20 cellular contexts compared by ENCODE assay signal in the genomic region with DNA sequence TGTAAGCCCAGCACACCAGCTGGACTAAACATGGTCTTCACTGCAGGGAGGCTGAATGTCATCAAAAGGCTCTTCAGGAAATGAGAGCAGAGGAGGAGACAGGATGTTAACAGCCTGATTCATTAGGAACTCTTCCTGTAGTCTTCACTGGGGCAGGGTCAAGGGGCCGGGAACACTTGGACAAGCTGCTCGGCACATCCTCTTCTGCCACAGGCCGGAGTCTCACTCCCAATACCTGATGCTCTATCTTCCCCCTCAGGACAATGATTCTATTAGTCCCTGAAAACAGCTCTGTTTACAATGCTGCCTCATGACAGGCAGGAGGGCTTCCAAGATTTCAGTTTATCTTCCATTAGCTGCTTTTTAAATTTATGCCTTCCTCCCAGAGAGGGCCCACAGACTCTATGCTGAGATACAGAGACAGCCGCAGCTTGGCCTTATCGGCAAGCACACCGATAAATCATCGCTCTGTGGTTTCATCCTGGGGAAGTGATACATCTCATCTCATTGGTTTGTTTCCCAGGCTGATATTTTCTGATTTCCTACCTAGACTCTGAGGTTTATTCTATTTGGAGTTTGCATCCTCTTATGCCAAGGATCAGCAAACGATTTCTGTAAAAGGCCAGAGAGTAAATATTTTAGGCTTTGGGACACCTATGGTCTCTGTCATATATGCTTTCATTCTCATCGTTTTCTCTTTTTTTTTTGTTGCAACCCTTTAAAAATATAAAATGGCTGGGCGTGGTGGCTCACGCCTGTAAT.
DNase-seq lines count a peak whose midpoint lies in the region; ATAC-seq, FAIRE-seq and TF ChIP-seq lines count a peak whose summit lies in the region.
"Had no signal": no experiment of that assay in that cellular context is flagged by ENCODE, and none has a peak within 500 bp of the region (broad histone marks: within the 10 kb centered on the region; RNA-seq: fewer than 3 reads in every experiment).

No MANE protein-coding gene starts in this region.

- H3K27me3 Mint-ChIP-seq in mesothelial cell of epicardium (ENCODE audit: low read depth), result peaks cover 4% of the 10 kb centered on the region
- H3K27me3 Mint-ChIP-seq in effector memory CD8-positive, alpha-beta T cell, result peaks cover 36 to 78% of the 10 kb centered on the region in 2 donors

- no peaks in the 10 kb centered on the region for H3K36me3 ChIP-seq in testis (ENCODE audit: low read depth, missing control alignments)
- H3K36me3 ChIP-seq: cardiac muscle cell had no signal

- DNase-seq in HT1080 (ENCODE audit: low read depth), result peak; percentile 76
- peak; percentile 42 for DNase-seq in fibroblast of pulmonary artery (ENCODE audit: low read depth)
- no peak for DNase-seq in mesothelial cell of epicardium (ENCODE audit: low spot score in 2 of 2, unreplicated experiment in 2 of 2)
- no peak for DNase-seq in testis
- DNase-seq in H54 (ENCODE audit: insufficient read length, low spot score), result no peak
- no peak for DNase-seq in NCI-H1694 treated with DMSO at 0.1 percent for 48 hours (lab: John Stamatoyannopoulos, UW)
- no peak for DNase-seq in effector memory CD8-positive, alpha-beta T cell
- DNase-seq: activated CD4-positive, alpha-beta T cell treated with anti-CD3 and anti-CD28 coated beads, Interleukin-2, amount 50 U/mL, for 4 hours; activated T-cell treated with anti-CD3 and anti-CD28 coated beads, Interleukin-2, amount 50 U/mL, for 24 hours; Calu3; foreskin fibroblast; GDM1; NCI-H1930; NCI-H510A treated with DMSO at 0.1 percent for 48 hours; stimulated activated CD4-positive, alpha-beta T cell treated with anti-CD3 and anti-CD28 coated beads, Interleukin-1b, Interleukin-23, amount 100 ng/mL, for 48 hours had no signal

- H3K4me3 ChIP-seq in fibroblast of pulmonary artery (replicated peaks; ENCODE audit: low read depth, low read length), result no peak overlapping the region
- no peak overlapping the region for H3K4me3 ChIP-seq in testis
- H3K4me3 ChIP-seq: cardiac muscle cell had no signal

- H3K9me3 Mint-ChIP-seq in mesothelial cell of epicardium, result no peaks in the 10 kb centered on the region
- H3K9me3 Mint-ChIP-seq in effector memory CD8-positive, alpha-beta T cell, result peaks cover 0 to 6% of the 10 kb centered on the region in 2 donors
- H3K9me3 Mint-ChIP-seq: activated T-cell treated with anti-CD3 and anti-CD28 coated beads, Interleukin-2, amount 50 U/mL, for 24 hours; memory B cell had no signal

- no peak overlapping the region for H3K27ac ChIP-seq in testis
- H3K27ac ChIP-seq: cardiac muscle cell had no signal

- FAIRE-seq in H54 (lab: Jason Lieb, UNC), result no peak
- FAIRE-seq: GM12892 had no signal

- peaks cover 11% of the 10 kb centered on the region for H3K4me1 Mint-ChIP-seq in mesothelial cell of epicardium
- H3K4me1 Mint-ChIP-seq in effector memory CD8-positive, alpha-beta T cell (ENCODE audit: low read depth in 2 of 2), result peaks cover 8 to 9% of the 10 kb centered on the region in 2 donors
- H3K4me1 Mint-ChIP-seq: memory B cell had no signal

- intact Hi-C loops in testis (cut with DNase I; ENCODE audit: low total_unique reads), result no loop called here

- TF ChIP-seq POLR2A in testis (IDR thresholded peaks at IDR 0.05) (no peak), H54 (IDR thresholded peaks at IDR 0.05; ENCODE audit: low read depth, low read length) (no peak)

- 48 to 61% methylated on average over 11 of the region's 11 CpGs for WGBS in testis, 2 donors

- H3K9me3 ChIP-seq in testis, result no peaks in the 10 kb centered on the region

- peak; percentile 28; the same call in 2 of the 3 replicates for ATAC-seq in SK-N-SH treated with all-trans-retinoic acid at 6 μM for 48 hours
- ATAC-seq in effector memory CD8-positive, alpha-beta T cell (replicated peaks), result no peak
- ATAC-seq: activated naive CD4-positive, alpha-beta T cell treated with anti-CD3 and anti-CD28 coated beads, Interleukin-2, amount 50 U/mL, for 72 hours had no signal

- H3K27me3 ChIP-seq in testis, result no peaks in the 10 kb centered on the region
- H3K27me3 ChIP-seq: cardiac muscle cell had no signal

- TF ChIP-seq CTCF in fibroblast of pulmonary artery (IDR thresholded peaks at IDR 0.05; ENCODE audit: low read length, missing control alignments) (no peak), mesothelial cell of epicardium (IDR thresholded peaks at IDR 0.05; ENCODE audit: unreplicated experiment) (no peak), testis (IDR thresholded peaks at IDR 0.05) (no peak)

- no peak overlapping the region for H3K4me3 Mint-ChIP-seq in mesothelial cell of epicardium
- no peak overlapping the region for H3K4me3 Mint-ChIP-seq in effector memory CD8-positive, alpha-beta T cell
- H3K4me3 Mint-ChIP-seq: activated T-cell treated with anti-CD3 and anti-CD28 coated beads, Interleukin-2, amount 50 U/mL, for 24 hours; memory B cell had no signal

- H3K27ac Mint-ChIP-seq in mesothelial cell of epicardium, result peak overlapping the region; percentile 11
- H3K27ac Mint-ChIP-seq in effector memory CD8-positive, alpha-beta T cell, result no peak overlapping the region
- H3K27ac Mint-ChIP-seq: activated naive CD4-positive, alpha-beta T cell treated with anti-CD3 and anti-CD28 coated beads, Interleukin-2, amount 50 U/mL, for 72 hours; activated T-cell treated with anti-CD3 and anti-CD28 coated beads, Interleukin-2, amount 50 U/mL, for 24 hours; memory B cell had no signal

- no peaks in the 10 kb centered on the region for H3K36me3 Mint-ChIP-seq in mesothelial cell of epicardium
- no peaks in the 10 kb centered on the region for H3K36me3 Mint-ChIP-seq in effector memory CD8-positive, alpha-beta T cell (ENCODE audit: insufficient read depth)
- H3K36me3 Mint-ChIP-seq: activated naive CD4-positive, alpha-beta T cell treated with anti-CD3 and anti-CD28 coated beads, Interleukin-2, amount 50 U/mL, for 72 hours; memory B cell had no signal

- H3K4me1 ChIP-seq in testis, result no peaks in the 10 kb centered on the region

TF ChIP-seq in SK-N-SH treated with all-trans-retinoic acid at 6 μM for 48 hours, 23 proteins besides CTCF, POLR2A, EP300 and RAD21:
- TF ChIP-seq GLIS3 (CRISPR knock-in tag; IDR thresholded peaks at IDR 0.05), result 0 out of 2 replicates have a peak, but pooled peaks have one; percentile 23
- no peak for TF ChIP-seq ARNTL (CRISPR knock-in tag; IDR thresholded peaks at IDR 0.05; ENCODE audit: borderline replicate concordance, low read depth)
- no peak for TF ChIP-seq RARB (CRISPR knock-in tag; IDR thresholded peaks at IDR 0.05)
- TF ChIP-seq CREB5 (CRISPR knock-in tag; IDR thresholded peaks at IDR 0.05; ENCODE audit: low read depth), result no peak
- TF ChIP-seq ISL1 (CRISPR knock-in tag; IDR thresholded peaks at IDR 0.05), result peak; percentile 46; the same call in 1 of the 2 replicates
- TF ChIP-seq, protein P1, sequence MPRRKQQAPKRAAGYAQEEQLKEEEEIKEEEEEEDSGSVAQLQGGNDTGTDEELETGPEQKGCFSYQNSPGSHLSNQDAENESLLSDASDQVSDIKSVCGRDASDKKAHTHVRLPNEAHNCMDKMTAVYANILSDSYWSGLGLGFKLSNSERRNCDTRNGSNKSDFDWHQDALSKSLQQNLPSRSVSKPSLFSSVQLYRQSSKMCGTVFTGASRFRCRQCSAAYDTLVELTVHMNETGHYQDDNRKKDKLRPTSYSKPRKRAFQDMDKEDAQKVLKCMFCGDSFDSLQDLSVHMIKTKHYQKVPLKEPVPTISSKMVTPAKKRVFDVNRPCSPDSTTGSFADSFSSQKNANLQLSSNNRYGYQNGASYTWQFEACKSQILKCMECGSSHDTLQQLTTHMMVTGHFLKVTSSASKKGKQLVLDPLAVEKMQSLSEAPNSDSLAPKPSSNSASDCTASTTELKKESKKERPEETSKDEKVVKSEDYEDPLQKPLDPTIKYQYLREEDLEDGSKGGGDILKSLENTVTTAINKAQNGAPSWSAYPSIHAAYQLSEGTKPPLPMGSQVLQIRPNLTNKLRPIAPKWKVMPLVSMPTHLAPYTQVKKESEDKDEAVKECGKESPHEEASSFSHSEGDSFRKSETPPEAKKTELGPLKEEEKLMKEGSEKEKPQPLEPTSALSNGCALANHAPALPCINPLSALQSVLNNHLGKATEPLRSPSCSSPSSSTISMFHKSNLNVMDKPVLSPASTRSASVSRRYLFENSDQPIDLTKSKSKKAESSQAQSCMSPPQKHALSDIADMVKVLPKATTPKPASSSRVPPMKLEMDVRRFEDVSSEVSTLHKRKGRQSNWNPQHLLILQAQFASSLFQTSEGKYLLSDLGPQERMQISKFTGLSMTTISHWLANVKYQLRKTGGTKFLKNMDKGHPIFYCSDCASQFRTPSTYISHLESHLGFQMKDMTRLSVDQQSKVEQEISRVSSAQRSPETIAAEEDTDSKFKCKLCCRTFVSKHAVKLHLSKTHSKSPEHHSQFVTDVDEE (CRISPR knock-in tag; IDR thresholded peaks at IDR 0.05), result peak; percentile 27; the same call in 1 of the 2 replicates

Comparison
In these comparisons a context has a peak if more than half of its experiments do, and no peak if none do; other contexts are left out.
1. DNase-seq: peak in HT1080 (single experiment) and fibroblast of pulmonary artery (single experiment); none in mesothelial cell of epicardium (0 of 2), testis (single experiment), H54 (single experiment), NCI-H1694 treated with DMSO at 0.1 percent for 48 hours (single experiment) and effector memory CD8-positive, alpha-beta T cell (0 of 3).